10 cellular contexts compared by ENCODE assay signal in genomic region chr3:193851941-193852674, GRCh38.
DNase-seq lines count a peak whose midpoint lies in the region; ATAC-seq and TF ChIP-seq lines count a peak whose summit lies in the region.
"Had no signal": no experiment of that assay in that cellular context is flagged by ENCODE, and none has a peak within 500 bp of the region (broad histone marks: within the 10 kb centered on the region; RNA-seq: fewer than 3 reads in every experiment).

No MANE protein-coding gene starts in this region.

- H3K27ac ChIP-seq in H9 (ENCODE audit: insufficient read length, low read depth, low read length) (no peak overlapping the region), ascending aorta (peak overlapping the region; percentile 35 to 55), right cardiac atrium (ENCODE audit: low read length) (peak overlapping the region; percentile 50), gastrocnemius medialis (peak overlapping the region in 1 of 4 donors; percentile 11)

- in situ Hi-C loops in gastrocnemius medialis (cut with MboI; ENCODE audit: low sequenced_read_pairs in 4 of 4): no loop called here

- H3K4ac ChIP-seq in H9 (ENCODE audit: low read depth, low read length): no peak overlapping the region

- H3K9me3 ChIP-seq in H9 (ENCODE audit: control insufficient read depth, low read depth, low read length) (no peaks in the 10 kb centered on the region), ascending aorta (no peaks in the 10 kb centered on the region), right cardiac atrium (ENCODE audit: control insufficient read depth, low read length) (no peaks in the 10 kb centered on the region), gastrocnemius medialis (no peaks in the 10 kb centered on the region)

- peak; percentile 69 for DNase-seq in H9
- no peak for DNase-seq in ascending aorta (ENCODE audit: low spot score in 2 of 2)
- DNase-seq in right cardiac atrium: peak; percentile 61 to 82 (median 71)
- DNase-seq in gastrocnemius medialis: no peak
- no peak for DNase-seq in HCEC 1CT
- DNase-seq: activated CD8-positive, alpha-beta memory T cell treated with anti-CD3 and anti-CD28 coated beads for 24 hours; SIG-M5 had no signal

- H2BK20ac ChIP-seq in H9 (ENCODE audit: low read depth, low read length, poor library complexity, severe bottlenecking): no peak overlapping the region

- H3K23me2 ChIP-seq in H9 (ENCODE audit: insufficient read length, low read depth, low read length, poor library complexity, severe bottlenecking): no peaks in the 10 kb centered on the region

- no peak overlapping the region for H2BK120ac ChIP-seq in H9 (ENCODE audit: low read depth, low read length, poor library complexity, severe bottlenecking)

- H3K27ac Mint-ChIP-seq in H9: peak overlapping the region; percentile 14 to 85 (median 15); a peak in 5 of 7 replicates

- no peak overlapping the region for H3K23ac ChIP-seq in H9 (ENCODE audit: insufficient read length, low read depth, low read length)

- H3K56ac ChIP-seq in H9 (ENCODE audit: insufficient read length, low read depth, low read length): no peak overlapping the region

- H3K36me3 ChIP-seq in ascending aorta: no peaks in the 10 kb centered on the region
- H3K36me3 ChIP-seq in gastrocnemius medialis: no peaks in the 10 kb centered on the region

- H4K5ac ChIP-seq in H9 (ENCODE audit: insufficient read length, low read depth, low read length): no peak overlapping the region

- H3K4me3 ChIP-seq in ascending aorta: peak overlapping the region in 1 of 2 donors; percentile 44
- no peak overlapping the region for H3K4me3 ChIP-seq in right cardiac atrium (ENCODE audit: low read length)
- no peak overlapping the region for H3K4me3 ChIP-seq in gastrocnemius medialis

- H2BK15ac ChIP-seq in H9 (ENCODE audit: low read depth, low read length): no peak overlapping the region

- H3K4me1 Mint-ChIP-seq in H9: peaks cover 32 to 39% of the 10 kb centered on the region in 2 experiments

- H3T11ph ChIP-seq in H9 (ENCODE audit: low read length): no peak overlapping the region

- H3K4me2 ChIP-seq in H9 (ENCODE audit: insufficient read depth, insufficient read length, low read length): no peak overlapping the region

- H3K27me3 ChIP-seq in H9 (ENCODE audit: insufficient read depth, low read length) (no peaks in the 10 kb centered on the region), ascending aorta (no peaks in the 10 kb centered on the region), right cardiac atrium (ENCODE audit: control insufficient read depth, insufficient read depth) (no peaks in the 10 kb centered on the region), gastrocnemius medialis (no peaks in the 10 kb centered on the region)

- H2AFZ ChIP-seq in H9 (ENCODE audit: low read length): no peak overlapping the region

- TF ChIP-seq CTCF in H9 (conservative IDR thresholded peaks at IDR 0.05) (no peak), ascending aorta (IDR thresholded peaks at IDR 0.05) (no peak), gastrocnemius medialis (IDR thresholded peaks at IDR 0.05 in 4 of 5, conservative IDR thresholded peaks at IDR 0.05 in 1 of 5) (no peak)

- no peak overlapping the region for H4K8ac ChIP-seq in H9 (replicated peaks; ENCODE audit: insufficient read length, low read depth, low read length)

- H3K4me3 Mint-ChIP-seq in H9: no peak overlapping the region; a peak in 1 of 5 replicates

- WGBS in H9 (ENCODE audit: extremely low coverage, insufficient read length, low lambda C conversion rate): no CpG with 5 or more reads among the region's 13 CpGs
- WGBS in right cardiac atrium: 42% methylated on average over 13 of the region's 13 CpGs

- H3K14ac ChIP-seq in H9 (ENCODE audit: insufficient read depth, low read length): no peak overlapping the region

- ATAC-seq in right cardiac atrium: peak; percentile 48 to 68
- peak; percentile 18 to 35 for ATAC-seq in gastrocnemius medialis
- ATAC-seq in GM19467 (IDR thresholded peaks at IDR 0.05; ENCODE audit: unreplicated experiment): no peak
- no peak for ATAC-seq in activated CD4-positive, CD25-positive, alpha-beta regulatory T cell treated with anti-CD3 and anti-CD28 coated beads, Interleukin-2, amount 50 U/mL, for 24 hours
- ATAC-seq in GM21576 (IDR thresholded peaks at IDR 0.05; ENCODE audit: unreplicated experiment): no peak

- H3K4me1 ChIP-seq in H9 (ENCODE audit: insufficient read depth, low read length) (peaks cover 4% of the 10 kb centered on the region; the same call in 1 of the 2 replicates), ascending aorta (peaks cover 0 to 17% of the 10 kb centered on the region in 2 donors), right cardiac atrium (ENCODE audit: control insufficient read depth, insufficient read depth, low read length) (peaks cover 9% of the 10 kb centered on the region), gastrocnemius medialis (peaks cover 6 to 12% of the 10 kb centered on the region in 2 donors)

- H3K79me1 ChIP-seq in H9 (ENCODE audit: insufficient read depth, low read depth, low read length, poor library complexity, severe bottlenecking): no peaks in the 10 kb centered on the region

- peaks cover 0 to 7% (median 4%) of the 10 kb centered on the region in 3 experiments; a peak in 4 of 7 replicates for H3K36me3 Mint-ChIP-seq in H9 (ENCODE audit: insufficient read depth in 1 of 3, low read depth in 3 of 3)

- no peaks in the 10 kb centered on the region for H4K20me1 ChIP-seq in H9 (ENCODE audit: control insufficient read depth, insufficient read depth, insufficient read length)

- H4K91ac ChIP-seq in H9 (ENCODE audit: insufficient read length, low read depth, low read length): no peak overlapping the region

- H3K27me3 Mint-ChIP-seq in H9 (ENCODE audit: low read depth): peaks cover 4% of the 10 kb centered on the region

- no peak overlapping the region for H2BK5ac ChIP-seq in H9 (ENCODE audit: insufficient read length, low read length)

- H2BK12ac ChIP-seq in H9 (ENCODE audit: insufficient read length, low read depth, low read length): no peak overlapping the region

- H3K9me3 Mint-ChIP-seq in H9: peaks cover 4 to 6% of the 10 kb centered on the region in 2 experiments; a peak in 3 of 5 replicates

- no peak overlapping the region for H3K9ac ChIP-seq in H9 (ENCODE audit: extremely low read depth, insufficient read length, low read length)

- H2AK5ac ChIP-seq in H9 (ENCODE audit: insufficient read length, low read length): no peak overlapping the region

- no peaks in the 10 kb centered on the region for H3K79me2 ChIP-seq in H9 (ENCODE audit: insufficient read depth, low read length)

- H3K18ac ChIP-seq in H9 (ENCODE audit: insufficient read length, low read depth, low read length): no peak overlapping the region

- TF ChIP-seq POLR2A in gastrocnemius medialis (IDR thresholded peaks at IDR 0.05): no peak

- intact Hi-C loops in ascending aorta (cut with DNase I) (no loop called here), right cardiac atrium (cut with DNase I) (no loop called here), gastrocnemius medialis (cut with DNase I; ENCODE audit: low total_unique reads) (no loop called here)

Comparison
In these comparisons a context has a peak if more than half of its experiments do, and no peak if none do; other contexts are left out.
1. DNase-seq: peak in H9 (single experiment) and right cardiac atrium (3 of 3); none in ascending aorta (0 of 2), gastrocnemius medialis (0 of 2) and HCEC 1CT (single experiment).
2. ATAC-seq: peak in right cardiac atrium (2 of 2) and gastrocnemius medialis (2 of 2); none in GM19467 (single experiment), activated CD4-positive, CD25-positive, alpha-beta regulatory T cell treated with anti-CD3 and anti-CD28 coated beads, Interleukin-2, amount 50 U/mL, for 24 hours (0 of 2) and GM21576 (single experiment).